1 cellular context compared by ENCODE assay signal in the genomic region with DNA sequence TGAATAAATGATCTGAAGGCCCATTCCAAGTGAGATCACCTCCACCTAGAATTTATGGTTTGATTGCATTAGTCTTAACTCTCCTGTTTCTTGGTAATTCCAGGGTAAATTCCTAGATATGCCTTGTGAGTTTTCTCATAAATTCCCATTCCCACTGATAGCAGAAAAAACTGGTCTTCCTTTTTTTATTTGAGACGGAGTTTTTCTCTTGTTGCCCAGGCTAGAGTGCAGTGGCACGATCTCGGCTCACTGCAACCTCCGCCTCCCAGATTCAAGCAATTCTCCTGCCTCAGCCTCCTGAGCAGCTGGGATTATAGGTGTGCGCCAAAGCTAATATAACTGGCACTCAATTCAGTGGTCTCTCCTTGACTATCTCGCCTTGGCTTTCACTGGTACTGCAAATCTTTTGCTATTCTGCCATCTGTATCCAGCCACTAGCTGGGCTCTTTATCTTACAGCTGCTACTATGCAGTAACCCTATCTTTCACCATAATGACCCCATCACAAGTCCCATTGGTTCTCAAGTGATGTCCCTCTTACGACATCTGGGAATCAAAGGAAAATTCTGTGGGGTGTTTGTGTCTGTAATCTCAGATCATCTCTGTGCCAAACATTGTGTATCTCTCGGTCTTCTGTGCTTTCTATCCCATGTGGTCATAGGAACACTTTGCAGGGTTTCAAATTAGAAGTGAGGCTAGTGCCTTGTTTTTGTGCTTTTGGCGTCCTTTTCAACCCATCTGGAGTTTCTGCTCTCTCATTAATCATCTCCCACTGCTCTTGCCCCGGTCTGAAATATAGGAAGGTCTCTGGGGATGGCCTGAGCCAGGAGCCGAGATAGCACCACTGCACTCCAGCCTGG.
TF ChIP-seq lines count a peak whose summit lies in the region.

No MANE protein-coding gene starts in this region.

TF ChIP-seq in K562, 482 proteins besides CTCF, POLR2A, EP300 and RAD21 (continues in another document):
- peak; percentile 75 for TF ChIP-seq POLR2B (IDR thresholded peaks at IDR 0.05; ENCODE audit: low read depth, partially characterized antibody)
- no peak for TF ChIP-seq ARID3B (CRISPR knock-in tag; IDR thresholded peaks at IDR 0.05; ENCODE audit: borderline replicate concordance)
- TF ChIP-seq POLR2AphosphoS5 (IDR thresholded peaks at IDR 0.05; ENCODE audit: control insufficient read depth, insufficient read depth, low read depth, low read length): peak; percentile 63; the same call in 1 of the 2 replicates
- TF ChIP-seq HNRNPUL1 (IDR thresholded peaks at IDR 0.05; ENCODE audit: low read length): no peak
- TF ChIP-seq EWSR1 (IDR thresholded peaks at IDR 0.05; ENCODE audit: borderline replicate concordance, low read depth, partially characterized antibody): peak; percentile 80
- TF ChIP-seq ELK3 (CRISPR knock-in tag; IDR thresholded peaks at IDR 0.05): 0 out of 2 replicates have a peak, but pooled peaks have one; percentile 25
- peak; percentile 55; the same call in 1 of the 2 replicates for TF ChIP-seq ERF (CRISPR knock-in tag; IDR thresholded peaks at IDR 0.05)
- TF ChIP-seq PML (IDR thresholded peaks at IDR 0.05; ENCODE audit: low read length): peak; percentile 35; the same call in 1 of the 2 replicates
- TF ChIP-seq ZFP36 (IDR thresholded peaks at IDR 0.05; ENCODE audit: low read depth, low read length, partially characterized antibody): no peak
- TF ChIP-seq XRCC3 (IDR thresholded peaks at IDR 0.05): no peak
- TF ChIP-seq ELF4 (CRISPR knock-in tag; IDR thresholded peaks at IDR 0.05): 0 out of 2 replicates have a peak, but pooled peaks have one; percentile 52
- TF ChIP-seq TAL1 (IDR thresholded peaks at IDR 0.05): no peak
- no peak for TF ChIP-seq ZNF778 (CRISPR knock-in tag; IDR thresholded peaks at IDR 0.05)
- TF ChIP-seq DDX20 (tag; IDR thresholded peaks at IDR 0.05; ENCODE audit: low read depth): no peak
- TF ChIP-seq, protein P1, sequence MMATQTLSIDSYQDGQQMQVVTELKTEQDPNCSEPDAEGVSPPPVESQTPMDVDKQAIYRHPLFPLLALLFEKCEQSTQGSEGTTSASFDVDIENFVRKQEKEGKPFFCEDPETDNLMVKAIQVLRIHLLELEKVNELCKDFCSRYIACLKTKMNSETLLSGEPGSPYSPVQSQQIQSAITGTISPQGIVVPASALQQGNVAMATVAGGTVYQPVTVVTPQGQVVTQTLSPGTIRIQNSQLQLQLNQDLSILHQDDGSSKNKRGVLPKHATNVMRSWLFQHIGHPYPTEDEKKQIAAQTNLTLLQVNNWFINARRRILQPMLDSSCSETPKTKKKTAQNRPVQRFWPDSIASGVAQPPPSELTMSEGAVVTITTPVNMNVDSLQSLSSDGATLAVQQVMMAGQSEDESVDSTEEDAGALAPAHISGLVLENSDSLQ (IDR thresholded peaks at IDR 0.05): peak; percentile 42
- TF ChIP-seq MXI1 (IDR thresholded peaks at IDR 0.05; ENCODE audit: low read depth, low read length): no peak
- TF ChIP-seq POLR2H (tag; IDR thresholded peaks at IDR 0.05; ENCODE audit: low read depth): peak; percentile 28; the same call in 1 of the 2 replicates
- TF ChIP-seq MAFK (IDR thresholded peaks at IDR 0.05; ENCODE audit: low read length): no peak
- 0 out of 4 replicates have a peak, but pooled peaks of 1 of the 2 experiments have one; percentile 2 for TF ChIP-seq RCOR1 (IDR thresholded peaks at IDR 0.05; ENCODE audit: borderline replicate concordance in 1 of 2, low read depth in 2 of 2, low read length in 2 of 2)
- no peak for TF ChIP-seq SIN3B (IDR thresholded peaks at IDR 0.05; ENCODE audit: low read depth)
- no peak for TF ChIP-seq ZNF197 (CRISPR knock-in tag; IDR thresholded peaks at IDR 0.05; ENCODE audit: low read depth)
- no peak for TF ChIP-seq TEAD1 (CRISPR knock-in tag; IDR thresholded peaks at IDR 0.05)
- peak; percentile 79 for TF ChIP-seq SUPT5H (IDR thresholded peaks at IDR 0.05)
- TF ChIP-seq USF2 (CRISPR knock-in tag; IDR thresholded peaks at IDR 0.05): no peak
- TF ChIP-seq, protein P2, sequence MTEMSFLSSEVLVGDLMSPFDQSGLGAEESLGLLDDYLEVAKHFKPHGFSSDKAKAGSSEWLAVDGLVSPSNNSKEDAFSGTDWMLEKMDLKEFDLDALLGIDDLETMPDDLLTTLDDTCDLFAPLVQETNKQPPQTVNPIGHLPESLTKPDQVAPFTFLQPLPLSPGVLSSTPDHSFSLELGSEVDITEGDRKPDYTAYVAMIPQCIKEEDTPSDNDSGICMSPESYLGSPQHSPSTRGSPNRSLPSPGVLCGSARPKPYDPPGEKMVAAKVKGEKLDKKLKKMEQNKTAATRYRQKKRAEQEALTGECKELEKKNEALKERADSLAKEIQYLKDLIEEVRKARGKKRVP (CRISPR knock-in tag; IDR thresholded peaks at IDR 0.05): 0 out of 2 replicates have a peak, but pooled peaks have one; percentile 5
- TF ChIP-seq ZNF184 (CRISPR knock-in tag; IDR thresholded peaks at IDR 0.05): no peak
- TF ChIP-seq THRB (CRISPR knock-in tag; conservative IDR thresholded peaks at IDR 0.05): peak; percentile 77
- no peak for TF ChIP-seq PTTG1 (tag; IDR thresholded peaks at IDR 0.05; ENCODE audit: low read depth)
- TF ChIP-seq HLTF (IDR thresholded peaks at IDR 0.05): 0 out of 2 replicates have a peak, but pooled peaks have one; percentile 13
- peak; percentile 54 for TF ChIP-seq MEIS2 (IDR thresholded peaks at IDR 0.05; ENCODE audit: partially characterized antibody)
- 0 out of 2 replicates have a peak, but pooled peaks have one; percentile 38 for TF ChIP-seq CTBP1 (IDR thresholded peaks at IDR 0.05; ENCODE audit: borderline replicate concordance)
- peak; percentile 49; the same call in 1 of the 2 replicates for TF ChIP-seq OTX1 (CRISPR knock-in tag; IDR thresholded peaks at IDR 0.05)
- TF ChIP-seq ZNF165 (CRISPR knock-in tag; IDR thresholded peaks at IDR 0.05; ENCODE audit: borderline replicate concordance): no peak
- TF ChIP-seq ETV1 (tag; conservative IDR thresholded peaks at IDR 0.05; ENCODE audit: low read depth): no peak
- 0 out of 2 replicates have a peak, but pooled peaks have one; percentile 11 for TF ChIP-seq SMAD3 (CRISPR knock-in tag; conservative IDR thresholded peaks at IDR 0.05)
- TF ChIP-seq ARID1B (IDR thresholded peaks at IDR 0.05): 0 out of 2 replicates have a peak, but pooled peaks have one; percentile 32
- 0 out of 2 replicates have a peak, but pooled peaks have one; percentile 53 for TF ChIP-seq NR2F6 (CRISPR knock-in tag; IDR thresholded peaks at IDR 0.05)
- TF ChIP-seq CREB3 (tag; conservative IDR thresholded peaks at IDR 0.05; ENCODE audit: low read depth): no peak
- TF ChIP-seq, protein P3, sequence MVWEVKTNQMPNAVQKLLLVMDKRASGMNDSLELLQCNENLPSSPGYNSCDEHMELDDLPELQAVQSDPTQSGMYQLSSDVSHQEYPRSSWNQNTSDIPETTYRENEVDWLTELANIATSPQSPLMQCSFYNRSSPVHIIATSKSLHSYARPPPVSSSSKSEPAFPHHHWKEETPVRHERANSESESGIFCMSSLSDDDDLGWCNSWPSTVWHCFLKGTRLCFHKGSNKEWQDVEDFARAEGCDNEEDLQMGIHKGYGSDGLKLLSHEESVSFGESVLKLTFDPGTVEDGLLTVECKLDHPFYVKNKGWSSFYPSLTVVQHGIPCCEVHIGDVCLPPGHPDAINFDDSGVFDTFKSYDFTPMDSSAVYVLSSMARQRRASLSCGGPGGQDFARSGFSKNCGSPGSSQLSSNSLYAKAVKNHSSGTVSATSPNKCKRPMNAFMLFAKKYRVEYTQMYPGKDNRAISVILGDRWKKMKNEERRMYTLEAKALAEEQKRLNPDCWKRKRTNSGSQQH (CRISPR knock-in tag; IDR thresholded peaks at IDR 0.05): peak; percentile 67; the same call in 1 of the 2 replicates
- TF ChIP-seq CBX2 (IDR thresholded peaks at IDR 0.05; ENCODE audit: insufficient read depth, low read length, poor library complexity, severe bottlenecking): no peak
- no peak for TF ChIP-seq PBX2 (CRISPR knock-in tag; IDR thresholded peaks at IDR 0.05; ENCODE audit: low read depth)
- 0 out of 2 replicates have a peak, but pooled peaks have one; percentile 6 for TF ChIP-seq PBX2 (tag; conservative IDR thresholded peaks at IDR 0.05; ENCODE audit: low read depth)
- no peak for TF ChIP-seq ZNF75A (CRISPR knock-in tag; IDR thresholded peaks at IDR 0.05)
- TF ChIP-seq FOXJ2 (tag; IDR thresholded peaks at IDR 0.05): no peak
- peak; percentile 93 for TF ChIP-seq POLR2AphosphoS2 (IDR thresholded peaks at IDR 0.05; ENCODE audit: low read length)
- peak; percentile 50; the same call in 1 of the 2 replicates for TF ChIP-seq CEBPB (tag; IDR thresholded peaks at IDR 0.05)
- no peak for TF ChIP-seq TEAD4 (IDR thresholded peaks at IDR 0.05; ENCODE audit: low read length)
- no peak for TF ChIP-seq TEAD4 (CRISPR knock-in tag; IDR thresholded peaks at IDR 0.05; ENCODE audit: borderline replicate concordance)
- TF ChIP-seq YBX1 (IDR thresholded peaks at IDR 0.05): no peak
